In genomic region chr19:8664671-8665057, GRCh38 we compare ENCODE assay signal across 1 cellular context.
A peak's percentile ranks its signal among the peaks of the same experiment; 100 is the strongest.
TF ChIP-seq lines count a peak whose summit lies in the region.

No MANE protein-coding gene starts in this region.

TF ChIP-seq in H1, 55 proteins besides CTCF, POLR2A, EP300 and RAD21:
- TF ChIP-seq MAX (IDR thresholded peaks at IDR 0.05) (no peak), POLR2AphosphoS5 (IDR thresholded peaks at IDR 0.05; ENCODE audit: low read depth, low read length) (no peak), GABPA (IDR thresholded peaks at IDR 0.05; ENCODE audit: borderline replicate concordance, insufficient read depth, low read length) (no peak), BACH1 (IDR thresholded peaks at IDR 0.05; ENCODE audit: low read length) (no peak), TBP (IDR thresholded peaks at IDR 0.05; ENCODE audit: low read depth, low read length) (no peak), JUND (IDR thresholded peaks at IDR 0.05; ENCODE audit: low read length) (no peak), CBX8 (IDR thresholded peaks at IDR 0.05; ENCODE audit: borderline replicate concordance, low read depth, low read length) (no peak), HDAC2 (IDR thresholded peaks at IDR 0.05; ENCODE audit: borderline replicate concordance in 1 of 2, low read depth in 2 of 2, low read length in 2 of 2) (0 out of 4 replicates have a peak, but pooled peaks of 1 of the 2 experiments have one; percentile 38), EGR1 (IDR thresholded peaks at IDR 0.05; ENCODE audit: borderline replicate concordance, low read depth, low read length) (no peak), YY1 (IDR thresholded peaks at IDR 0.05; ENCODE audit: low read depth, low read length) (no peak), RNF2 (IDR thresholded peaks at IDR 0.05; ENCODE audit: borderline replicate concordance, low read depth, low read length, missing control alignments, poor library complexity, severe bottlenecking) (no peak), SIX5 (IDR thresholded peaks at IDR 0.05; ENCODE audit: low read depth, low read length) (no peak), KDM1A (IDR thresholded peaks at IDR 0.05; ENCODE audit: borderline replicate concordance, low read length) (peak; percentile 73; the same call in 1 of the 2 replicates), FOSL1 (IDR thresholded peaks at IDR 0.05; ENCODE audit: insufficient read depth, low read depth, low read length) (no peak)
